Comparison of ENCODE assay signal across 2 cellular contexts in the genomic region with DNA sequence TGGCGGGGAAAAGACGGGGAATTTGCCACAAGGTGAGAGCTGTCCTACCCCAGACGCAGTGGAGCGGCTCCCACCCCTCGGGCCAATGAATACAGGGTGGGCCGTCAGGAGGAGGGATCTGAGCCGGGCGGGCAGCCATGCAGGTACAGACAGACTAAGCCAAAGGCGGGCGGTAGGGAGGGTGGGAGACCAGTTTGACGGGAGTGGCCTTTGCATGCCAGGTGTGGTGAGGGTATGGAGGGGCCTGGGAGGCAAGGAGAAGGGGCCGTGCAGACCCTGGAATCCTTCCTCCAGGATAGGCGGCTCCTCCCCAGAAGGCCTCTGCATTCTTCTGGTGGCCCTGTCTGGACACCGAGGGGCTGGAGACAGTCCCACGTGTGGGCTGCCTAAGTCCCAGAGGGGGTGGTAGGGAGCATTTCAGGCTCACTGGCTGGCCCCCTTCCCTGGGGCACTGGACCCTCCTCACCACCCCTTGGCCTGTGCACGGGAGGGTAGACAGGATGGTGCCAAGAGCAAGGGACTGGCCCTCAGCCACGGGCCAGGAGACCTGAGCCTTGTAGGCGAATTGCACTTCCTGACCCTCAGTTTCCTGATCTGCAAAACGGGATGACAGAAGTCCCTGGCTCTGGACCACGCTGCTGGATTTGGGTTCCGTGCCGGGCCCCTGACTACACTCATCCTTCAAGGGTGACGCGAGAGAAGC.
TF ChIP-seq lines count a peak whose summit lies in the region.

No MANE protein-coding gene starts in this region.

TF ChIP-seq in IMR-90, 13 proteins besides CTCF, POLR2A, EP300 and RAD21:
- TF ChIP-seq MXI1 (IDR thresholded peaks at IDR 0.05; ENCODE audit: borderline replicate concordance, low read depth, low read length) (no peak), CHD1 (IDR thresholded peaks at IDR 0.05; ENCODE audit: low read depth, low read length) (no peak), MAZ (IDR thresholded peaks at IDR 0.05; ENCODE audit: borderline replicate concordance, low read depth, low read length) (no peak), BHLHE40 (IDR thresholded peaks at IDR 0.05; ENCODE audit: low read depth, low read length) (no peak), FOS (IDR thresholded peaks at IDR 0.05; ENCODE audit: low read depth, low read length) (no peak), SMC3 (IDR thresholded peaks at IDR 0.05; ENCODE audit: low read depth, low read length) (no peak), CEBPB (IDR thresholded peaks at IDR 0.05; ENCODE audit: low read depth, low read length) (no peak), MAFK (IDR thresholded peaks at IDR 0.05; ENCODE audit: low read depth, low read length) (no peak), RFX5 (IDR thresholded peaks at IDR 0.05; ENCODE audit: low read depth, low read length) (no peak), USF2 (IDR thresholded peaks at IDR 0.05; ENCODE audit: low read depth, low read length) (no peak), NFE2L2 (IDR thresholded peaks at IDR 0.05; ENCODE audit: low read depth, low read length) (no peak), ELK1 (IDR thresholded peaks at IDR 0.05; ENCODE audit: borderline replicate concordance, low read depth, low read length) (no peak), RCOR1 (IDR thresholded peaks at IDR 0.05; ENCODE audit: insufficient replicate concordance, low read length) (no peak)
TF ChIP-seq in IMR-90: peak in this region for 0.

TF ChIP-seq in K562, 482 proteins besides CTCF, POLR2A, EP300 and RAD21:
- TF ChIP-seq BCOR (IDR thresholded peaks at IDR 0.05) = peak; percentile 70
- no peak for TF ChIP-seq RBM39 (optimal IDR thresholded peaks at IDR 0.05; ENCODE audit: low read depth, low read length)
- TF ChIP-seq POLR2G (IDR thresholded peaks at IDR 0.05; ENCODE audit: low read depth, low read length) = peak; percentile 31; the same call in 1 of the 2 replicates
- TF ChIP-seq ZBTB8A (IDR thresholded peaks at IDR 0.05; ENCODE audit: partially characterized antibody) = no peak
